ENCODE assay signal across 1 cellular context in the genomic region with DNA sequence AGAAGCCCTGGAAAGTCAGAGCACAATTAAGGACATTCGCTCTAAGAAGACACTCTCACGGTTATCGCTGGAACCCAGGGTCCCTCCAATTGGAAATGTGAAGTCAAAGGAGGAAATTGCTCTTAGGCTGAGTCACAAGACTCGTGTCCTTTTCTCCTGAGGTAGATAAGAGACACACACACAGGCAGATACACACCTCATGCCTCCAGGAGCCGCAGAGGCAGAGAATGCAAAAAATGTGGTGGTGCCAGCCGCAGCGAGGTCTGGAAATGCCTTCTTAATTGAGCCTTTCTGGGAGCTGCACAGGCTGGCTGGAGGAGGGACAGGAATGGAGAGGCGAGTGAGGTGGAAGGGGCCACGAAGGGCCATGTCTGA.
TF ChIP-seq lines count a peak whose summit lies in the region.

No MANE protein-coding gene starts in this region.

TF ChIP-seq in HCT116, 20 proteins besides CTCF, POLR2A, EP300 and RAD21 (continued from another document):
- TF ChIP-seq, protein P1, sequence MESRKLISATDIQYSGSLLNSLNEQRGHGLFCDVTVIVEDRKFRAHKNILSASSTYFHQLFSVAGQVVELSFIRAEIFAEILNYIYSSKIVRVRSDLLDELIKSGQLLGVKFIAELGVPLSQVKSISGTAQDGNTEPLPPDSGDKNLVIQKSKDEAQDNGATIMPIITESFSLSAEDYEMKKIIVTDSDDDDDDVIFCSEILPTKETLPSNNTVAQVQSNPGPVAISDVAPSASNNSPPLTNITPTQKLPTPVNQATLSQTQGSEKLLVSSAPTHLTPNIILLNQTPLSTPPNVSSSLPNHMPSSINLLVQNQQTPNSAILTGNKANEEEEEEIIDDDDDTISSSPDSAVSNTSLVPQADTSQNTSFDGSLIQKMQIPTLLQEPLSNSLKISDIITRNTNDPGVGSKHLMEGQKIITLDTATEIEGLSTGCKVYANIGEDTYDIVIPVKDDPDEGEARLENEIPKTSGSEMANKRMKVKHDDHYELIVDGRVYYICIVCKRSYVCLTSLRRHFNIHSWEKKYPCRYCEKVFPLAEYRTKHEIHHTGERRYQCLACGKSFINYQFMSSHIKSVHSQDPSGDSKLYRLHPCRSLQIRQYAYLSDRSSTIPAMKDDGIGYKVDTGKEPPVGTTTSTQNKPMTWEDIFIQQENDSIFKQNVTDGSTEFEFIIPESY (IDR thresholded peaks at IDR 0.05; ENCODE audit: extremely low read depth, insufficient replicate concordance, low read length) = peak; percentile 35
- TF ChIP-seq ZFX (IDR thresholded peaks at IDR 0.05) (no peak), SIN3A (IDR thresholded peaks at IDR 0.05; ENCODE audit: low read depth) (peak; percentile 57; the same call in 1 of the 2 replicates), JUND (IDR thresholded peaks at IDR 0.05) (peak; percentile 63; the same call in 1 of the 2 replicates), EGR1 (IDR thresholded peaks at IDR 0.05; ENCODE audit: low read depth) (no peak), SRF (IDR thresholded peaks at IDR 0.05; ENCODE audit: low read depth) (no peak), EZH2 (IDR thresholded peaks at IDR 0.05) (no peak), CEBPB (IDR thresholded peaks at IDR 0.05; ENCODE audit: low read depth) (peak; percentile 52; the same call in 1 of the 2 replicates), SP1 (IDR thresholded peaks at IDR 0.05; ENCODE audit: low read depth) (peak; percentile 79)
- TF ChIP-seq, protein P2, sequence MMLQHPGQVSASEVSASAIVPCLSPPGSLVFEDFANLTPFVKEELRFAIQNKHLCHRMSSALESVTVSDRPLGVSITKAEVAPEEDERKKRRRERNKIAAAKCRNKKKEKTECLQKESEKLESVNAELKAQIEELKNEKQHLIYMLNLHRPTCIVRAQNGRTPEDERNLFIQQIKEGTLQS (IDR thresholded peaks at IDR 0.05) = no peak
TF ChIP-seq in HCT116: peak in this region for 10.
